Comparison of ENCODE assay signal across 17 cellular contexts in genomic region chr13:103007427-103007762, GRCh38. TPM values are rescaled to one million over a fixed set of nuclear protein-coding genes. Genes with fewer than 3 reads are reported as not detected.
DNase-seq lines count a peak whose midpoint lies in the region; ATAC-seq and TF ChIP-seq lines count a peak whose summit lies in the region.
"Had no signal": no experiment of that assay in that cellular context is flagged by ENCODE, and none has a peak within 500 bp of the region (broad histone marks: within the 10 kb centered on the region; RNA-seq: fewer than 3 reads in every experiment).

No MANE protein-coding gene starts in this region.

- no peaks in the 10 kb centered on the region for H3K9me3 Mint-ChIP-seq in endodermal cell
- H3K9me3 Mint-ChIP-seq: activated T-helper 1 cell treated with anti-CD3 and anti-CD28 coated beads, Interleukin-12 subunit alpha, Interleukin-12 subunit beta, Interleukin-2, Interleukin-4 antibody, amounts not matched to agents 30 ng/mL and 10 ng/mL and 1 ng/mL, durations not matched to agents 14 hours and 24 hours and 36 hours; GM23338 had no signal

- H3K4me1 ChIP-seq in BLaER1 treated with 17β-estradiol and CSF1 and Interleukin-3, amounts not matched to agents 10 nM and 100 nM: peaks cover 14 to 28% (median 23%) of the 10 kb centered on the region in 10 experiments
- H3K4me1 ChIP-seq in osteoblast (ENCODE audit: insufficient read depth, low read length) (no peaks in the 10 kb centered on the region), endodermal cell (ENCODE audit: control insufficient read depth, insufficient read depth, low read length) (no peaks in the 10 kb centered on the region)
- H3K4me1 ChIP-seq: A549, colonic mucosa, esophagus muscularis mucosa had no signal

- no peak overlapping the region for H3K27ac Mint-ChIP-seq in endodermal cell
- H3K27ac Mint-ChIP-seq: activated T-helper 1 cell treated with anti-CD3 and anti-CD28 coated beads, Interleukin-12 subunit alpha, Interleukin-12 subunit beta, Interleukin-2, Interleukin-4 antibody, amounts not matched to agents 30 ng/mL and 10 ng/mL and 1 ng/mL, durations not matched to agents 14 hours and 24 hours and 36 hours; GM23338 had no signal

- no peaks in the 10 kb centered on the region for H3K27me3 ChIP-seq in BLaER1 treated with 17β-estradiol and CSF1 and Interleukin-3, amounts not matched to agents 10 nM and 100 nM
- H3K27me3 ChIP-seq in osteoblast (ENCODE audit: insufficient read depth, low read length) (no peaks in the 10 kb centered on the region), endodermal cell (ENCODE audit: control insufficient read depth, insufficient read depth, low read length, poor library complexity, severe bottlenecking) (no peaks in the 10 kb centered on the region)
- H3K27me3 ChIP-seq: colonic mucosa, esophagus muscularis mucosa had no signal

- ATAC-seq in GM19324 (IDR thresholded peaks at IDR 0.05; ENCODE audit: low FRiP score, unreplicated experiment): peak; percentile 28
- peak; percentile 35 for ATAC-seq in HG02678 (IDR thresholded peaks at IDR 0.05; ENCODE audit: unreplicated experiment)
- peak; percentile 23 for ATAC-seq in HG03520 (IDR thresholded peaks at IDR 0.05; ENCODE audit: unreplicated experiment)
- no peak for ATAC-seq in HG03457 (IDR thresholded peaks at IDR 0.05; ENCODE audit: unreplicated experiment)
- ATAC-seq: A549, GM23338 had no signal

- H3K27me3 Mint-ChIP-seq in endodermal cell (ENCODE audit: insufficient read depth): peaks cover 2% of the 10 kb centered on the region

- no peak for TF ChIP-seq CTCF in osteoblast (IDR thresholded peaks at IDR 0.05; ENCODE audit: extremely low read depth, low read depth, low read length)
- TF ChIP-seq CTCF in GM10266 (IDR thresholded peaks at IDR 0.05; ENCODE audit: control insufficient read depth, insufficient read depth, low read depth, missing control alignments): no peak
- no peak for TF ChIP-seq CTCF in endodermal cell (conservative IDR thresholded peaks at IDR 0.05)

- DNase-seq in osteoblast (ENCODE audit: insufficient read length, low spot score, missing footprints) (no peak), GM10266 (ENCODE audit: extremely low spot score) (no peak), endodermal cell (no peak)
- DNase-seq: colonic mucosa, hypothalamus, NCI-H748 treated with DMSO at 0.1 percent for 48 hours had no signal

- peak overlapping the region in 4 of 11 experiments; percentile 16 to 71 (median 38); a peak in 4 of 22 replicates for H3K9ac ChIP-seq in BLaER1 treated with 17β-estradiol and CSF1 and Interleukin-3, amounts not matched to agents 10 nM and 100 nM
- no peak overlapping the region for H3K9ac ChIP-seq in endodermal cell (ENCODE audit: extremely low read depth, low read length, poor library complexity, severe bottlenecking)

- peak overlapping the region in 1 of 10 experiments; percentile 9; a peak in 1 of 20 replicates for H3K4me3 ChIP-seq in BLaER1 treated with 17β-estradiol and CSF1 and Interleukin-3, amounts not matched to agents 10 nM and 100 nM
- no peak overlapping the region for H3K4me3 ChIP-seq in osteoblast (ENCODE audit: insufficient read depth, low read length)
- no peak overlapping the region for H3K4me3 ChIP-seq in endodermal cell (ENCODE audit: low read length)
- H3K4me3 ChIP-seq: A549, colonic mucosa, esophagus muscularis mucosa, GM23338 had no signal

- H3K9me3 ChIP-seq in BLaER1 treated with 17β-estradiol and CSF1 and Interleukin-3, amounts not matched to agents 10 nM and 100 nM (replicated peaks in 1 of 11): peaks cover 8 to 52% (median 24%) of the 10 kb centered on the region in 11 experiments; a peak in 20 of 22 replicates
- H3K9me3 ChIP-seq in osteoblast (ENCODE audit: low read depth, low read length): no peaks in the 10 kb centered on the region
- H3K9me3 ChIP-seq in endodermal cell (ENCODE audit: control insufficient read depth, low read length): no peaks in the 10 kb centered on the region
- H3K9me3 ChIP-seq: A549, colonic mucosa, esophagus muscularis mucosa had no signal

- no peaks in the 10 kb centered on the region for H3K79me2 ChIP-seq in osteoblast (ENCODE audit: insufficient read depth, low read length)

- no peaks in the 10 kb centered on the region for H3K36me3 Mint-ChIP-seq in endodermal cell (ENCODE audit: low read depth)

- no peaks in the 10 kb centered on the region for H3K4me1 Mint-ChIP-seq in endodermal cell
- H3K4me1 Mint-ChIP-seq: GM23338 had no signal

- no peak overlapping the region for H3K4me3 Mint-ChIP-seq in endodermal cell
- H3K4me3 Mint-ChIP-seq: activated T-helper 1 cell treated with anti-CD3 and anti-CD28 coated beads, Interleukin-12 subunit alpha, Interleukin-12 subunit beta, Interleukin-2, Interleukin-4 antibody, amounts not matched to agents 30 ng/mL and 10 ng/mL and 1 ng/mL, durations not matched to agents 14 hours and 24 hours and 36 hours; GM23338 had no signal

- no peak overlapping the region for H2AFZ ChIP-seq in osteoblast (ENCODE audit: low read length)

- WGBS in endodermal cell (ENCODE audit: insufficient coverage in 1 of 2, insufficient read length in 1 of 2), 2 experiments: 91 to 100% methylated on average over 2 to 4 of the region's 4 CpGs

- H3K4me2 ChIP-seq in BLaER1 treated with 17β-estradiol and CSF1 and Interleukin-3, amounts not matched to agents 10 nM and 100 nM: peak overlapping the region; percentile 44 to 74 (median 65)
- H3K4me2 ChIP-seq in osteoblast (ENCODE audit: insufficient read depth, low read length): no peak overlapping the region
- H3K4me2 ChIP-seq: A549, GM23338 had no signal

- no peaks in the 10 kb centered on the region for H4K20me1 ChIP-seq in BLaER1 treated with 17β-estradiol and CSF1 and Interleukin-3, amounts not matched to agents 10 nM and 100 nM
- H4K20me1 ChIP-seq in osteoblast (ENCODE audit: insufficient read depth, low read length): no peaks in the 10 kb centered on the region

- no peaks in the 10 kb centered on the region for H3K36me3 ChIP-seq in BLaER1 treated with 17β-estradiol and CSF1 and Interleukin-3, amounts not matched to agents 10 nM and 100 nM
- H3K36me3 ChIP-seq in osteoblast (ENCODE audit: insufficient read depth, low read length): no peaks in the 10 kb centered on the region
- H3K36me3 ChIP-seq in endodermal cell (ENCODE audit: control insufficient read depth, insufficient read depth, low read length): no peaks in the 10 kb centered on the region
- H3K36me3 ChIP-seq: colonic mucosa, esophagus muscularis mucosa had no signal

- H3K27ac ChIP-seq in BLaER1 treated with 17β-estradiol and CSF1 and Interleukin-3, amounts not matched to agents 10 nM and 100 nM: peak overlapping the region in 9 of 11 experiments; percentile 43 to 85 (median 76); a peak in 17 of 22 replicates
- H3K27ac ChIP-seq in osteoblast (ENCODE audit: low read depth, low read length) (no peak overlapping the region), endodermal cell (ENCODE audit: low read depth, low read length) (no peak overlapping the region)
- H3K27ac ChIP-seq: A549, colonic mucosa, esophagus muscularis mucosa had no signal

RNA-seq across cellular contexts. Expression of gene SLC10A2, which starts 58.8 kb away (rescaled TPM):
- not detected in 2 replicates for total RNA-seq in osteoblast
- not detected for total RNA-seq in endodermal cell
- polyA plus RNA-seq in endodermal cell (2013, experiment 1 of 2): not detected
- polyA plus RNA-seq in endodermal cell (2013, experiment 2 of 2): not detected
- total RNA-seq: activated T-helper 1 cell treated with anti-CD3 and anti-CD28 coated beads, Interleukin-12 subunit alpha, Interleukin-12 subunit beta, Interleukin-2, Interleukin-4 antibody, amounts not matched to agents 30 ng/mL and 10 ng/mL and 1 ng/mL, durations not matched to agents 14 hours and 24 hours and 36 hours; esophagus muscularis mucosa; G401; GM23338; LHCN-M2 had no signal
- polyA plus RNA-seq: A549, GM23338 had no signal

Comparison
In these comparisons a context has a peak if more than half of its experiments do, and no peak if none do; other contexts are left out.
1. H3K27ac ChIP-seq: peak in BLaER1 treated with 17β-estradiol and CSF1 and Interleukin-3, amounts not matched to agents 10 nM and 100 nM (9 of 11); none in osteoblast (single experiment) and endodermal cell (single experiment).